In genomic region chr13:51721485-51721884, GRCh38 we compare ENCODE assay signal across 9 cellular contexts.
DNase-seq lines count a peak whose midpoint lies in the region; ATAC-seq and TF ChIP-seq lines count a peak whose summit lies in the region.
"Had no signal": no experiment of that assay in that cellular context is flagged by ENCODE, and none has a peak within 500 bp of the region (broad histone marks: within the 10 kb centered on the region; RNA-seq: fewer than 3 reads in every experiment).

No MANE protein-coding gene starts in this region.

- intact Hi-C loops in ascending aorta (cut with DNase I) = no loop called here

- no peaks in the 10 kb centered on the region for H3K9me2 ChIP-seq in Karpas-422 (replicated peaks; ENCODE audit: insufficient read depth, low read length)

- H3K27me3 ChIP-seq in ascending aorta = no peaks in the 10 kb centered on the region
- no peaks in the 10 kb centered on the region for H3K27me3 ChIP-seq in Karpas-422 (ENCODE audit: low read length)

- no peak overlapping the region for H3K4me3 Mint-ChIP-seq in stimulated activated memory B cell treated with anti-CD40 and anti-IgM and Interleukin-4, amounts not matched to agents 10 μg/mL and 1 μg/mL and 100 μg/mL, for 72 hours
- H3K4me3 Mint-ChIP-seq in type B pancreatic cell = no peak overlapping the region
- H3K4me3 Mint-ChIP-seq in effector memory CD8-positive, alpha-beta T cell = no peak overlapping the region

- TF ChIP-seq CTCF in ascending aorta (IDR thresholded peaks at IDR 0.05) = no peak
- no peak for TF ChIP-seq CTCF in type B pancreatic cell (conservative IDR thresholded peaks at IDR 0.05)

- peaks cover 17% of the 10 kb centered on the region for H3K4me1 Mint-ChIP-seq in stimulated activated memory B cell treated with anti-CD40 and anti-IgM and Interleukin-4, amounts not matched to agents 10 μg/mL and 1 μg/mL and 100 μg/mL, for 72 hours
- no peaks in the 10 kb centered on the region for H3K4me1 Mint-ChIP-seq in type B pancreatic cell (ENCODE audit: unreplicated experiment)
- no peaks in the 10 kb centered on the region for H3K4me1 Mint-ChIP-seq in effector memory CD8-positive, alpha-beta T cell (ENCODE audit: low read depth in 2 of 2)

- H3K79me2 ChIP-seq in Karpas-422 (ENCODE audit: low read length) = no peaks in the 10 kb centered on the region

- H4K20me1 ChIP-seq in Karpas-422 (ENCODE audit: insufficient read depth, low read depth, low read length) = no peaks in the 10 kb centered on the region

- H2AFZ ChIP-seq in Karpas-422 (ENCODE audit: low read length) = no peak overlapping the region

- H3K27ac Mint-ChIP-seq in stimulated activated memory B cell treated with anti-CD40 and anti-IgM and Interleukin-4, amounts not matched to agents 10 μg/mL and 1 μg/mL and 100 μg/mL, for 72 hours = peak overlapping the region; percentile 15
- H3K27ac Mint-ChIP-seq in type B pancreatic cell = no peak overlapping the region
- peak overlapping the region in 1 of 2 donors; percentile 4 for H3K27ac Mint-ChIP-seq in effector memory CD8-positive, alpha-beta T cell

- H3K9me3 ChIP-seq in ascending aorta (no peaks in the 10 kb centered on the region), Karpas-422 (ENCODE audit: low read length) (no peaks in the 10 kb centered on the region)

- H3K36me3 Mint-ChIP-seq in stimulated activated memory B cell treated with anti-CD40 and anti-IgM and Interleukin-4, amounts not matched to agents 10 μg/mL and 1 μg/mL and 100 μg/mL, for 72 hours = peaks cover 27% of the 10 kb centered on the region
- peaks cover 18% of the 10 kb centered on the region for H3K36me3 Mint-ChIP-seq in type B pancreatic cell
- peaks cover 5% of the 10 kb centered on the region for H3K36me3 Mint-ChIP-seq in effector memory CD8-positive, alpha-beta T cell (ENCODE audit: insufficient read depth)

- H3K27ac ChIP-seq in ascending aorta (peak overlapping the region; percentile 72 to 77), Karpas-422 (ENCODE audit: low read length) (no peak overlapping the region)

- H3K4me1 ChIP-seq in ascending aorta = peaks cover 2 to 30% of the 10 kb centered on the region in 2 donors
- no peaks in the 10 kb centered on the region for H3K4me1 ChIP-seq in Karpas-422 (ENCODE audit: low read length)

- peak; percentile 95 for ATAC-seq in HG02885 (IDR thresholded peaks at IDR 0.05; ENCODE audit: poor library complexity, unreplicated experiment)
- ATAC-seq in stimulated activated memory B cell treated with anti-CD40 and anti-IgM and Interleukin-4, amounts not matched to agents 10 μg/mL and 1 μg/mL and 100 μg/mL, for 72 hours = peak; percentile 67
- ATAC-seq in effector memory CD8-positive, alpha-beta T cell (replicated peaks) = no peak

- no peaks in the 10 kb centered on the region for H3K27me3 Mint-ChIP-seq in stimulated activated memory B cell treated with anti-CD40 and anti-IgM and Interleukin-4, amounts not matched to agents 10 μg/mL and 1 μg/mL and 100 μg/mL, for 72 hours
- H3K27me3 Mint-ChIP-seq in type B pancreatic cell = no peaks in the 10 kb centered on the region
- H3K27me3 Mint-ChIP-seq in effector memory CD8-positive, alpha-beta T cell = no peaks in the 10 kb centered on the region

- H3K36me3 ChIP-seq in ascending aorta = no peaks in the 10 kb centered on the region
- no peaks in the 10 kb centered on the region for H3K36me3 ChIP-seq in Karpas-422 (ENCODE audit: insufficient read depth, low read length)

- H3K4me3 ChIP-seq in ascending aorta (no peak overlapping the region), Karpas-422 (ENCODE audit: low read length) (no peak overlapping the region)

- H3K9ac ChIP-seq in Karpas-422 (ENCODE audit: low read length) = no peak overlapping the region

- H3K4me2 ChIP-seq in Karpas-422 (ENCODE audit: low read depth, low read length, poor library complexity, severe bottlenecking) = no peak overlapping the region

- DNase-seq in GM19240 (ENCODE audit: insufficient read length, low spot score) (peak; percentile 17), ascending aorta (ENCODE audit: low spot score in 2 of 2) (no peak), type B pancreatic cell (ENCODE audit: extremely low spot score, unreplicated experiment) (no peak), Karpas-422 (no peak), NCI-H510A (lab: John Stamatoyannopoulos, UW) (no peak)
- no peak for DNase-seq in effector memory CD8-positive, alpha-beta T cell
- DNase-seq: NCI-H446 treated with DMSO at 0.1 percent for 48 hours had no signal

- H3K9me3 Mint-ChIP-seq in stimulated activated memory B cell treated with anti-CD40 and anti-IgM and Interleukin-4, amounts not matched to agents 10 μg/mL and 1 μg/mL and 100 μg/mL, for 72 hours = no peaks in the 10 kb centered on the region
- H3K9me3 Mint-ChIP-seq in type B pancreatic cell = no peaks in the 10 kb centered on the region
- H3K9me3 Mint-ChIP-seq in effector memory CD8-positive, alpha-beta T cell = no peaks in the 10 kb centered on the region
